15 cellular contexts compared by ENCODE assay signal in the genomic region with DNA sequence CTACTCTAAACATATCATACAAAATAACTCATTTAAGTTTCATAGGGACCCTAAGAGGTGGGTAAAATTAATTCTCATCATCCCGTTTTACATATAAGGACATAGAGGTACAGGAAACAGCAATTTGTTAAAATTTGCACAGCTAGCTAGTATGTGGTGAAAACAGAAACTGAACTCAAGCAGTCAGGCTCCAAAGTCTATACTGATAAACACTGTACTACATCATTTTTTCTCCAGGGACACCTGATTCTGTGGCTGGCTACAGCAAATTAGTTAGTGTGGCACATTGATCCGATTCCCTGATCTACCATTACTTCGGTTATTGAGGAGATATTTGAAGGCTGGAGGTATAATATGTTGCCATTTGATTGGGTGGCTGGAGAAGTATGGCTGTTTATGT. TPM values are rescaled to one million over a fixed set of nuclear protein-coding genes. Genes with fewer than 3 reads are reported as not detected.
DNase-seq lines count a peak whose midpoint lies in the region; ATAC-seq and TF ChIP-seq lines count a peak whose summit lies in the region.
"Had no signal": no experiment of that assay in that cellular context is flagged by ENCODE, and none has a peak within 500 bp of the region (broad histone marks: within the 10 kb centered on the region; RNA-seq: fewer than 3 reads in every experiment).

No MANE protein-coding gene starts in this region.

- peaks cover 66% of the 10 kb centered on the region for H3K4me1 Mint-ChIP-seq in activated naive CD4-positive, alpha-beta T cell treated with anti-CD3 and anti-CD28 coated beads, Interleukin-2, amount 50 U/mL, for 24 hours
- H3K4me1 Mint-ChIP-seq in stimulated activated effector memory CD8-positive, alpha-beta T cell treated with anti-CD3 and anti-CD28 coated beads, Interleukin-12 subunit alpha, Interleukin-12 subunit beta, amount 100 ng/mL, for 72 hours: peaks cover 54% of the 10 kb centered on the region
- peaks cover 22% of the 10 kb centered on the region for H3K4me1 Mint-ChIP-seq in Caco-2 (ENCODE audit: low read depth, unreplicated experiment)

- H3K27ac ChIP-seq in SK-N-MC: peak overlapping the region; percentile 94; the same call in 1 of the 2 replicates
- no peak overlapping the region for H3K27ac ChIP-seq in PC-9
- H3K27ac ChIP-seq: SJSA1 had no signal

- peak overlapping the region; percentile 87 for H3K27ac Mint-ChIP-seq in activated naive CD4-positive, alpha-beta T cell treated with anti-CD3 and anti-CD28 coated beads, Interleukin-2, amount 50 U/mL, for 24 hours
- peak overlapping the region; percentile 94 for H3K27ac Mint-ChIP-seq in stimulated activated effector memory CD8-positive, alpha-beta T cell treated with anti-CD3 and anti-CD28 coated beads, Interleukin-12 subunit alpha, Interleukin-12 subunit beta, amount 100 ng/mL, for 72 hours
- H3K27ac Mint-ChIP-seq in Caco-2 (ENCODE audit: unreplicated experiment): no peak overlapping the region
- H3K27ac Mint-ChIP-seq: memory B cell had no signal

- no peak overlapping the region for H3K4me2 ChIP-seq in PC-9

- intact Hi-C loops in PC-9 (cut with micrococcal nuclease; ENCODE audit: unreplicated experiment): no loop called here
- intact Hi-C loops in Caco-2 (cut with micrococcal nuclease; ENCODE audit: unreplicated experiment): no loop called here

- BruUV-seq in PC-9 (replicated peaks; lab: Mats Ljungman, UMichigan) (no TSS peak), Caco-2 (replicated peaks; lab: Mats Ljungman, UMichigan) (no TSS peak)

- ATAC-seq in HG02852 (IDR thresholded peaks at IDR 0.05; ENCODE audit: unreplicated experiment): peak; percentile 65
- peak; percentile 49 for ATAC-seq in stimulated activated effector memory CD8-positive, alpha-beta T cell treated with anti-CD3 and anti-CD28 coated beads, Interleukin-12 subunit alpha, Interleukin-12 subunit beta, amount 100 ng/mL, for 72 hours

- POLR2A ChIA-PET in PC-9 (lab: Charles Lee; ENCODE audit: unreplicated experiment) (no interaction called here), Caco-2 (lab: Charles Lee) (no interaction called here)

- H3K27me3 Mint-ChIP-seq in activated naive CD4-positive, alpha-beta T cell treated with anti-CD3 and anti-CD28 coated beads, Interleukin-2, amount 50 U/mL, for 24 hours: no peaks in the 10 kb centered on the region
- H3K27me3 Mint-ChIP-seq in Caco-2 (ENCODE audit: insufficient read depth, unreplicated experiment): no peaks in the 10 kb centered on the region

- no peaks in the 10 kb centered on the region for H3K79me2 ChIP-seq in PC-9 (ENCODE audit: low read depth)

- H4K20me1 ChIP-seq in PC-9 (ENCODE audit: insufficient read depth): no peaks in the 10 kb centered on the region

- H3K4me3 ChIP-seq in SK-N-MC: no peak overlapping the region
- no peak overlapping the region for H3K4me3 ChIP-seq in PC-9
- H3K4me3 ChIP-seq in Caco-2 (ENCODE audit: low read depth, low read length): no peak overlapping the region
- H3K4me3 ChIP-seq: heart right ventricle, SJSA1 had no signal

- no peaks in the 10 kb centered on the region; the same call in 1 of the 2 replicates for H3K9me2 ChIP-seq in PC-9 (ENCODE audit: insufficient read depth)

- H3K9ac ChIP-seq in SK-N-MC (ENCODE audit: insufficient read length): no peak overlapping the region

- H3K9me3 ChIP-seq in SK-N-MC (ENCODE audit: low read depth, low read length): no peaks in the 10 kb centered on the region
- no peaks in the 10 kb centered on the region for H3K9me3 ChIP-seq in PC-9 (ENCODE audit: insufficient read depth, low read depth)
- H3K9me3 ChIP-seq in Caco-2: no peaks in the 10 kb centered on the region
- H3K9me3 ChIP-seq: SJSA1 had no signal

- no peak for DNase-seq in activated naive CD4-positive, alpha-beta T cell (lab: John Stamatoyannopoulos, UW)
- DNase-seq in SK-N-MC (ENCODE audit: low read depth, low spot score) (no peak), NCI-H2196 treated with DMSO at 0.1 percent for 48 hours (lab: John Stamatoyannopoulos, UW; ENCODE audit: unreplicated experiment) (no peak), PC-9 (no peak), Caco-2 (no peak)
- DNase-seq in stimulated activated effector memory CD8-positive, alpha-beta T cell treated with anti-CD3 and anti-CD28 coated beads, Interleukin-12 subunit alpha, Interleukin-12 subunit beta, amount 100 ng/mL, for 72 hours (ENCODE audit: low spot score in 2 of 2): no peak
- DNase-seq: activated CD4-positive, CD25-positive, alpha-beta regulatory T cell treated with anti-CD3 and anti-CD28 coated beads, Interleukin-2, amount 50 U/mL, for 72 hours; aorta; heart right ventricle; NCI-H510A; posterior cingulate gyrus had no signal

- TF ChIP-seq CTCF in PC-9 (conservative IDR thresholded peaks at IDR 0.05) (no peak), Caco-2 (IDR thresholded peaks at IDR 0.05; ENCODE audit: insufficient read depth in 1 of 2, low read depth in 1 of 2, low read length in 1 of 2, severe bottlenecking in 1 of 2, unreplicated experiment in 1 of 2) (no peak)

- peaks cover 2% of the 10 kb centered on the region for H3K36me3 Mint-ChIP-seq in activated naive CD4-positive, alpha-beta T cell treated with anti-CD3 and anti-CD28 coated beads, Interleukin-2, amount 50 U/mL, for 24 hours
- no peaks in the 10 kb centered on the region for H3K36me3 Mint-ChIP-seq in stimulated activated effector memory CD8-positive, alpha-beta T cell treated with anti-CD3 and anti-CD28 coated beads, Interleukin-12 subunit alpha, Interleukin-12 subunit beta, amount 100 ng/mL, for 72 hours
- no peaks in the 10 kb centered on the region for H3K36me3 Mint-ChIP-seq in Caco-2 (ENCODE audit: insufficient read depth, unreplicated experiment)
- H3K36me3 Mint-ChIP-seq: memory B cell had no signal

- H3F3A ChIP-seq in PC-9 (ENCODE audit: insufficient read depth, low read depth): no peaks in the 10 kb centered on the region

- H3K27me3 ChIP-seq in PC-9 (ENCODE audit: insufficient read depth, low read depth): peaks cover 16% of the 10 kb centered on the region; the same call in 1 of the 2 replicates
- H3K27me3 ChIP-seq in Caco-2 (replicated peaks; ENCODE audit: control insufficient read depth, insufficient read depth, low read length): no peaks in the 10 kb centered on the region

- peak overlapping the region; percentile 19 for H3K4me3 Mint-ChIP-seq in activated naive CD4-positive, alpha-beta T cell treated with anti-CD3 and anti-CD28 coated beads, Interleukin-2, amount 50 U/mL, for 24 hours
- H3K4me3 Mint-ChIP-seq in stimulated activated effector memory CD8-positive, alpha-beta T cell treated with anti-CD3 and anti-CD28 coated beads, Interleukin-12 subunit alpha, Interleukin-12 subunit beta, amount 100 ng/mL, for 72 hours: peak overlapping the region; percentile 62
- H3K4me3 Mint-ChIP-seq in Caco-2 (ENCODE audit: unreplicated experiment): no peak overlapping the region
- H3K4me3 Mint-ChIP-seq: memory B cell had no signal

- H3K4me1 ChIP-seq in PC-9 (replicated peaks; ENCODE audit: insufficient read depth): no peaks in the 10 kb centered on the region
- peaks cover 25% of the 10 kb centered on the region for H3K4me1 ChIP-seq in Caco-2
- H3K4me1 ChIP-seq: heart right ventricle, SJSA1 had no signal

- H3K36me3 ChIP-seq in SK-N-MC (ENCODE audit: insufficient read depth, low read length) (no peaks in the 10 kb centered on the region), PC-9 (ENCODE audit: low read depth) (no peaks in the 10 kb centered on the region), Caco-2 (ENCODE audit: control insufficient read depth, insufficient read depth, low read length) (no peaks in the 10 kb centered on the region)
- H3K36me3 ChIP-seq: heart right ventricle, SJSA1 had no signal

- no peak overlapping the region for H2AFZ ChIP-seq in PC-9

- CTCF ChIA-PET in PC-9 (lab: Charles Lee) (no interaction called here), Caco-2 (lab: Charles Lee) (interaction anchor here (0.6 kb wide), 1 partner anchor 39 kb away, joined by 7 read pairs; no protein-coding TSS in a partner anchor)

- peaks cover 6% of the 10 kb centered on the region for H3K9me3 Mint-ChIP-seq in activated naive CD4-positive, alpha-beta T cell treated with anti-CD3 and anti-CD28 coated beads, Interleukin-2, amount 50 U/mL, for 24 hours
- H3K9me3 Mint-ChIP-seq in stimulated activated effector memory CD8-positive, alpha-beta T cell treated with anti-CD3 and anti-CD28 coated beads, Interleukin-12 subunit alpha, Interleukin-12 subunit beta, amount 100 ng/mL, for 72 hours: peaks cover 2% of the 10 kb centered on the region
- peaks cover 4% of the 10 kb centered on the region for H3K9me3 Mint-ChIP-seq in Caco-2 (ENCODE audit: unreplicated experiment)
- H3K9me3 Mint-ChIP-seq: memory B cell had no signal

RNA-seq across cellular contexts. Expression of a gene that starts 36.2 kb away (rescaled TPM):
- total RNA-seq in PC-9 (2021): 15.7 and 20.0 TPM in 2 replicates
- 15.4 and 16.3 TPM in 2 replicates for total RNA-seq in Caco-2 (2022)
